9 cellular contexts compared by ENCODE assay signal in the genomic region with DNA sequence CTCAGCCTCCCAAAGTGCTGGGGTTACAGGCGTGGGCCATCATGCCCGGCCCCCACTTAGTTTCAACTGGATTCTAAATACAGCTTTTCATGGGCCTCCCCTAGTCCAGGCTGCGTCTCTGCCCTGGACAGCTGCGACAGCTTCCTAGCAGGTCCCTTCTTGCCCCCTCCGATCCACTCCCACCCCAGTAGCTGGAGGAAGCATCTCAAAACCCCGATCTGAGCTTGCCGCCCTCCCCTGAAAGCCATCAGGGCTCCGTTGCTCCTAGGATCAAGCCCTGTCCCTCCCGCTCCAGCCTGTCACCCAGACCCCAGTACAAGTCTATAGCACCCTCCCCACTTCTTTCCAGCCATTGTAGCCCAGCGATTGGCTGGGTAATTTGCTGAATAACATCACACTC.
DNase-seq lines count a peak whose midpoint lies in the region; ATAC-seq, FAIRE-seq and TF ChIP-seq lines count a peak whose summit lies in the region.
"Had no signal": no experiment of that assay in that cellular context is flagged by ENCODE, and none has a peak within 500 bp of the region (broad histone marks: within the 10 kb centered on the region; RNA-seq: fewer than 3 reads in every experiment).

No MANE protein-coding gene starts in this region.

- H3K4me2 ChIP-seq in GM12878 (ENCODE audit: control insufficient read depth, insufficient read depth), result peak overlapping the region; percentile 99; the same call in 1 of the 2 replicates

- no peaks in the 10 kb centered on the region for H3K9me3 ChIP-seq in GM12878 (replicated peaks; ENCODE audit: control insufficient read depth, insufficient read depth, low read length)
- H3K9me3 ChIP-seq: heart right ventricle had no signal

- H3K4me1 Mint-ChIP-seq in activated CD4-positive, alpha-beta T cell treated with anti-CD3 and anti-CD28 coated beads, Interleukin-2, amount 10 ng/mL, durations not matched to agents 24 days and 14 days, result peaks cover 16% of the 10 kb centered on the region
- peaks cover 16% of the 10 kb centered on the region for H3K4me1 Mint-ChIP-seq in stimulated activated memory B cell treated with anti-CD40 and anti-IgM and Interleukin-4, amounts not matched to agents 10 μg/mL and 1 μg/mL and 100 μg/mL, for 72 hours

- SMC1A ChIA-PET in GM12878 (lab: Charles Lee; ENCODE audit: uncharacterized antibody, unreplicated experiment), result interaction anchor here (0.6 to 2.7 kb wide), 38 partner anchors 17 to 826 kb away, joined by 3 to 30 read pairs (median 4); no protein-coding TSS in a partner anchor

- H3K4me1 ChIP-seq in GM12878 (ENCODE audit: control insufficient read depth, insufficient read depth, low read length), result peaks cover 8% of the 10 kb centered on the region

- RAD21 ChIA-PET in GM12878 (lab: Charles Lee; ENCODE audit: unreplicated experiment), result interaction anchor here (0.7 to 2.5 kb wide), 33 partner anchors 16 to 826 kb away, joined by 3 to 40 read pairs (median 5); no protein-coding TSS in a partner anchor

- BruUV-seq in GM12878 (replicated peaks; lab: Mats Ljungman, UMichigan), result no TSS peak

- no peaks in the 10 kb centered on the region for H3K36me3 ChIP-seq in GM12878 (ENCODE audit: control insufficient read depth in 2 of 2, insufficient read depth in 2 of 2, low read length in 1 of 2)

- H3K79me2 ChIP-seq in GM12878 (ENCODE audit: control insufficient read depth, insufficient read depth, low read length), result no peaks in the 10 kb centered on the region

- H3K27ac ChIP-seq in GM12878 (ENCODE audit: control insufficient read depth, insufficient read depth) (no peak overlapping the region), substantia nigra (ENCODE audit: low read depth, low read length, poor library complexity, severe bottlenecking) (no peak overlapping the region)

- in situ Hi-C loops in GM12878 (cut with MboI), result loop anchor here (5.0 to 25.0 kb wide), 4 partner anchors 91 to 821 kb away; no protein-coding TSS in a partner anchor

- no peaks in the 10 kb centered on the region for H4K20me1 ChIP-seq in GM12878 (ENCODE audit: control insufficient read depth, insufficient read depth)

- no peak for TF ChIP-seq RAD21 in GM12878 (IDR thresholded peaks at IDR 0.05; ENCODE audit: insufficient read depth, low read depth, low read length)

- ATAC-seq in HG03159 (IDR thresholded peaks at IDR 0.05; ENCODE audit: unreplicated experiment) (peak; percentile 1), GM12878 (peak; percentile 6)
- ATAC-seq in stimulated activated memory B cell treated with anti-CD40 and anti-IgM and Interleukin-4, amounts not matched to agents 10 μg/mL and 1 μg/mL and 100 μg/mL, for 72 hours, result no peak

- peak overlapping the region; percentile 60 for H3K27ac Mint-ChIP-seq in activated CD4-positive, alpha-beta T cell treated with anti-CD3 and anti-CD28 coated beads, Interleukin-2, amount 10 ng/mL, durations not matched to agents 24 days and 14 days
- H3K27ac Mint-ChIP-seq in stimulated activated memory B cell treated with anti-CD40 and anti-IgM and Interleukin-4, amounts not matched to agents 10 μg/mL and 1 μg/mL and 100 μg/mL, for 72 hours, result peak overlapping the region; percentile 61

- H3K4me3 Mint-ChIP-seq in activated CD4-positive, alpha-beta T cell treated with anti-CD3 and anti-CD28 coated beads, Interleukin-2, amount 10 ng/mL, durations not matched to agents 24 days and 14 days, result peak overlapping the region; percentile 86
- H3K4me3 Mint-ChIP-seq in stimulated activated memory B cell treated with anti-CD40 and anti-IgM and Interleukin-4, amounts not matched to agents 10 μg/mL and 1 μg/mL and 100 μg/mL, for 72 hours, result peak overlapping the region; percentile 80

- TF ChIP-seq CTCF in GM12878 (IDR thresholded peaks at IDR 0.05 in 2 of 3, conservative IDR thresholded peaks at IDR 0.05 in 1 of 3; ENCODE audit: control insufficient read depth in 2 of 3, extremely low read depth in 1 of 3, insufficient read depth in 1 of 3, low read depth in 3 of 3, low read length in 3 of 3), result no peak

- intact Hi-C loops in activated CD4-positive, alpha-beta T cell treated with anti-CD3 and anti-CD28 coated beads, Interleukin-2, amount 10 ng/mL, durations not matched to agents 24 days and 14 days (cut with micrococcal nuclease), result loop anchor here (5.0 to 10.0 kb wide), 3 partner anchors 99 to 829 kb away; a partner anchor contains a TSS
- intact Hi-C loops in GM12878 (cut with micrococcal nuclease; ENCODE audit: unreplicated experiment), result loop anchor here (5.0 kb wide), 3 partner anchors 244 to 506 kb away; no protein-coding TSS in a partner anchor

- no peak for TF ChIP-seq POLR2A in GM12878 (IDR thresholded peaks at IDR 0.05; ENCODE audit: low read depth, low read length)
- no peak for TF ChIP-seq POLR2A in erythroblast (IDR thresholded peaks at IDR 0.05; ENCODE audit: low read length)

- H3K4me3 ChIP-seq in GM12878, result no peak overlapping the region

- WGBS in GM12878 (ENCODE audit: insufficient coverage, insufficient replicate concordance, low lambda C conversion rate, missing lambda C conversion rate), result 36% methylated on average over 10 of the region's 10 CpGs

- CTCF ChIA-PET in GM12878 (lab: Yijun Ruan, JAX), result interaction anchor here (0.6 to 3.3 kb wide), 69 partner anchors 10 to 826 kb away, joined by 3 to 58 read pairs (median 4); a partner anchor contains a TSS

- H3K9ac ChIP-seq in GM12878 (ENCODE audit: control insufficient read depth, insufficient read depth, low read length), result no peak overlapping the region

- POLR2A ChIA-PET in GM12878 (lab: Charles Lee), result interaction anchor here (0.8 to 1.2 kb wide), 2 partner anchors 84 to 155 kb away, joined by 3 read pairs; no protein-coding TSS in a partner anchor

- no peak for FAIRE-seq in GM12878 (lab: Jason Lieb, UNC)

- H3K27me3 ChIP-seq in GM12878 (replicated peaks in 1 of 2; ENCODE audit: control insufficient read depth in 2 of 2, insufficient read depth in 2 of 2, low read length in 1 of 2), result no peaks in the 10 kb centered on the region
- H3K27me3 ChIP-seq: heart right ventricle had no signal

- no peak for TF ChIP-seq EP300 in GM12878 (IDR thresholded peaks at IDR 0.05; ENCODE audit: borderline replicate concordance in 1 of 2, control insufficient read depth in 1 of 2, low read depth in 2 of 2, low read length in 2 of 2)

- no peak for DNase-seq in activated CD4-positive, alpha-beta T cell treated with anti-CD3 and anti-CD28 coated beads, Interleukin-2, amount 10 ng/mL, durations not matched to agents 24 days and 14 days
- DNase-seq in activated CD4-positive, alpha-beta T cell treated with anti-CD3 and anti-CD28 coated beads, Interleukin-2, amount 50 U/mL, for 48 hours, result no peak
- DNase-seq in GM12878 (ENCODE audit: low read depth, low spot score) (no peak), substantia nigra (lab: John Stamatoyannopoulos, UW) (no peak), NCI-H2081 treated with DMSO at 0.1 percent for 48 hours (lab: John Stamatoyannopoulos, UW) (no peak), erythroblast (lab: John Stamatoyannopoulos, UW) (no peak)

- no peaks in the 10 kb centered on the region for H3K36me3 Mint-ChIP-seq in activated CD4-positive, alpha-beta T cell treated with anti-CD3 and anti-CD28 coated beads, Interleukin-2, amount 10 ng/mL, durations not matched to agents 24 days and 14 days (ENCODE audit: low read depth)
- peaks cover 21% of the 10 kb centered on the region for H3K36me3 Mint-ChIP-seq in stimulated activated memory B cell treated with anti-CD40 and anti-IgM and Interleukin-4, amounts not matched to agents 10 μg/mL and 1 μg/mL and 100 μg/mL, for 72 hours

- H2AFZ ChIP-seq in GM12878 (ENCODE audit: control insufficient read depth, low read depth, low read length), result no peak overlapping the region; the same call in 1 of the 2 replicates

- no peaks in the 10 kb centered on the region for H3K9me3 Mint-ChIP-seq in activated CD4-positive, alpha-beta T cell treated with anti-CD3 and anti-CD28 coated beads, Interleukin-2, amount 10 ng/mL, durations not matched to agents 24 days and 14 days
- no peaks in the 10 kb centered on the region for H3K9me3 Mint-ChIP-seq in stimulated activated memory B cell treated with anti-CD40 and anti-IgM and Interleukin-4, amounts not matched to agents 10 μg/mL and 1 μg/mL and 100 μg/mL, for 72 hours

- no peaks in the 10 kb centered on the region for H3K27me3 Mint-ChIP-seq in activated CD4-positive, alpha-beta T cell treated with anti-CD3 and anti-CD28 coated beads, Interleukin-2, amount 10 ng/mL, durations not matched to agents 24 days and 14 days
- H3K27me3 Mint-ChIP-seq in stimulated activated memory B cell treated with anti-CD40 and anti-IgM and Interleukin-4, amounts not matched to agents 10 μg/mL and 1 μg/mL and 100 μg/mL, for 72 hours, result no peaks in the 10 kb centered on the region

TF ChIP-seq in GM12878, 131 proteins besides CTCF, POLR2A, EP300 and RAD21:
- TF ChIP-seq HDGF (IDR thresholded peaks at IDR 0.05) (no peak), RFX5 (IDR thresholded peaks at IDR 0.05; ENCODE audit: low read depth, low read length) (0 out of 2 replicates have a peak, but pooled peaks have one; percentile 22), ZNF384 (IDR thresholded peaks at IDR 0.05; ENCODE audit: borderline replicate concordance, low read depth, low read length) (no peak)
- TF ChIP-seq, protein P1, sequence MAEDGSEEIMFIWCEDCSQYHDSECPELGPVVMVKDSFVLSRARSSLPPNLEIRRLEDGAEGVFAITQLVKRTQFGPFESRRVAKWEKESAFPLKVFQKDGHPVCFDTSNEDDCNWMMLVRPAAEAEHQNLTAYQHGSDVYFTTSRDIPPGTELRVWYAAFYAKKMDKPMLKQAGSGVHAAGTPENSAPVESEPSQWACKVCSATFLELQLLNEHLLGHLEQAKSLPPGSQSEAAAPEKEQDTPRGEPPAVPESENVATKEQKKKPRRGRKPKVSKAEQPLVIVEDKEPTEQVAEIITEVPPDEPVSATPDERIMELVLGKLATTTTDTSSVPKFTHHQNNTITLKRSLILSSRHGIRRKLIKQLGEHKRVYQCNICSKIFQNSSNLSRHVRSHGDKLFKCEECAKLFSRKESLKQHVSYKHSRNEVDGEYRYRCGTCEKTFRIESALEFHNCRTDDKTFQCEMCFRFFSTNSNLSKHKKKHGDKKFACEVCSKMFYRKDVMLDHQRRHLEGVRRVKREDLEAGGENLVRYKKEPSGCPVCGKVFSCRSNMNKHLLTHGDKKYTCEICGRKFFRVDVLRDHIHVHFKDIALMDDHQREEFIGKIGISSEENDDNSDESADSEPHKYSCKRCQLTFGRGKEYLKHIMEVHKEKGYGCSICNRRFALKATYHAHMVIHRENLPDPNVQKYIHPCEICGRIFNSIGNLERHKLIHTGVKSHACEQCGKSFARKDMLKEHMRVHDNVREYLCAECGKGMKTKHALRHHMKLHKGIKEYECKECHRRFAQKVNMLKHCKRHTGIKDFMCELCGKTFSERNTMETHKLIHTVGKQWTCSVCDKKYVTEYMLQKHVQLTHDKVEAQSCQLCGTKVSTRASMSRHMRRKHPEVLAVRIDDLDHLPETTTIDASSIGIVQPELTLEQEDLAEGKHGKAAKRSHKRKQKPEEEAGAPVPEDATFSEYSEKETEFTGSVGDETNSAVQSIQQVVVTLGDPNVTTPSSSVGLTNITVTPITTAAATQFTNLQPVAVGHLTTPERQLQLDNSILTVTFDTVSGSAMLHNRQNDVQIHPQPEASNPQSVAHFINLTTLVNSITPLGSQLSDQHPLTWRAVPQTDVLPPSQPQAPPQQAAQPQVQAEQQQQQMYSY (CRISPR knock-in tag; IDR thresholded peaks at IDR 0.05), result no peak
TF ChIP-seq in GM12878: peak in this region for 1.
